In genomic region chr14:31457665-31458659, GRCh38 we compare ENCODE assay signal across 8 cellular contexts. TPM values are rescaled to one million over a fixed set of nuclear protein-coding genes. Genes with fewer than 3 reads are reported as not detected.
DNase-seq lines count a peak whose midpoint lies in the region; FAIRE-seq and TF ChIP-seq lines count a peak whose summit lies in the region.

No MANE protein-coding gene starts in this region.

- H3K27me3 Mint-ChIP-seq in chondrocyte (ENCODE audit: low read depth) (no peaks in the 10 kb centered on the region), neural crest cell (ENCODE audit: low read depth) (no peaks in the 10 kb centered on the region)

- H3K27ac Mint-ChIP-seq in chondrocyte (ENCODE audit: unreplicated experiment) (peak overlapping the region; percentile 99), neural crest cell (ENCODE audit: unreplicated experiment) (peak overlapping the region; percentile 99)

- DNase-seq in GM12891 (ENCODE audit: insufficient read length, low spot score) (no peak), chondrocyte (ENCODE audit: low spot score) (no peak), neural crest cell (ENCODE audit: low read depth, low spot score) (no peak), NCI-H446 (lab: John Stamatoyannopoulos, UW) (no peak), SHP77 treated with DMSO at 0.1 percent for 48 hours (lab: John Stamatoyannopoulos, UW) (no peak)
- no peak for DNase-seq in stimulated activated CD4-positive, alpha-beta T cell treated with anti-CD3 and anti-CD28 coated beads, Interleukin-2, amount 100 ng/mL, for 48 hours
- DNase-seq in activated CD4-positive, alpha-beta T cell treated with anti-CD3 and anti-CD28 coated beads, Interleukin-2, amount 50 U/mL, for 48 hours: no peak

- H3K36me3 Mint-ChIP-seq in chondrocyte (ENCODE audit: low read depth): no peaks in the 10 kb centered on the region
- no peaks in the 10 kb centered on the region for H3K36me3 Mint-ChIP-seq in neural crest cell (ENCODE audit: low read depth)

- H3K36me3 ChIP-seq in Loucy (ENCODE audit: insufficient read depth, low read length): no peaks in the 10 kb centered on the region

- H3K4me1 ChIP-seq in Loucy (ENCODE audit: insufficient read depth, low read length, poor library complexity, severe bottlenecking): peaks cover 20% of the 10 kb centered on the region

- H3K4me3 Mint-ChIP-seq in chondrocyte (ENCODE audit: unreplicated experiment) (peak overlapping the region; percentile 98), neural crest cell (peak overlapping the region; percentile 97)

- peak overlapping the region; percentile 70 for H3K4me2 ChIP-seq in Loucy (ENCODE audit: low read depth, low read length, poor library complexity, severe bottlenecking)

- peak; percentile 81 for FAIRE-seq in GM12891 (lab: Jason Lieb, UNC)

- H3K4me1 Mint-ChIP-seq in chondrocyte (ENCODE audit: low read depth) (peaks cover 50% of the 10 kb centered on the region), neural crest cell (peaks cover 57% of the 10 kb centered on the region)

- no peaks in the 10 kb centered on the region for H3F3A ChIP-seq in Loucy (ENCODE audit: low read depth)

- no peaks in the 10 kb centered on the region for H3K9me2 ChIP-seq in Loucy (replicated peaks; ENCODE audit: low read depth, low read length)

- peak overlapping the region; percentile 78 for H2AFZ ChIP-seq in Loucy (ENCODE audit: low read length)

- peak overlapping the region; percentile 87 for H3K4me3 ChIP-seq in Loucy (ENCODE audit: low read length, poor library complexity, severe bottlenecking)

- H4K20me1 ChIP-seq in Loucy (ENCODE audit: insufficient read depth, low read length, poor library complexity, severe bottlenecking): no peaks in the 10 kb centered on the region

- TF ChIP-seq CTCF in Loucy (conservative IDR thresholded peaks at IDR 0.05; ENCODE audit: low read length) (peak; percentile 5; the same call in 1 of the 2 replicates), chondrocyte (IDR thresholded peaks at IDR 0.05) (no peak), neural crest cell (conservative IDR thresholded peaks at IDR 0.05) (no peak)

- no peaks in the 10 kb centered on the region for H3K27me3 ChIP-seq in Loucy (ENCODE audit: insufficient read depth, low read length, poor library complexity, severe bottlenecking)

- H3K9me3 ChIP-seq in Loucy (ENCODE audit: insufficient read depth, low read depth, low read length): no peaks in the 10 kb centered on the region

- peaks cover 9% of the 10 kb centered on the region for H3K79me2 ChIP-seq in Loucy (ENCODE audit: insufficient read depth, low read length)

- peak overlapping the region; percentile 90 for H3K9ac ChIP-seq in Loucy (ENCODE audit: low read depth, low read length, poor library complexity, severe bottlenecking)

- H3K9me3 Mint-ChIP-seq in chondrocyte (ENCODE audit: low read depth) (no peaks in the 10 kb centered on the region), neural crest cell (no peaks in the 10 kb centered on the region)

- TF ChIP-seq POLR2A in GM12891 (IDR thresholded peaks at IDR 0.05; ENCODE audit: low read depth, low read length): no peak

TF ChIP-seq in GM12891, 5 proteins besides CTCF, POLR2A, EP300 and RAD21:
- TF ChIP-seq PAX5 (IDR thresholded peaks at IDR 0.05; ENCODE audit: insufficient read depth, low read length, severe bottlenecking): no peak
- TF ChIP-seq POU2F2 (IDR thresholded peaks at IDR 0.05; ENCODE audit: low read depth, low read length): no peak
- TF ChIP-seq POLR2AphosphoS5 (IDR thresholded peaks at IDR 0.05; ENCODE audit: low read depth, low read length): no peak
- no peak for TF ChIP-seq TAF1 (IDR thresholded peaks at IDR 0.05; ENCODE audit: low read depth, low read length)
- TF ChIP-seq SPI1 (IDR thresholded peaks at IDR 0.05; ENCODE audit: low read depth, low read length): no peak

RNA-seq across cellular contexts. Expression of gene DTD2, which starts 0.7 kb away (rescaled TPM):
- 6.7 TPM for polyA plus RNA-seq in GM12891 (2012; ENCODE audit: low read depth, missing spikeins)
- 29.5 to 36.1 TPM (median 34.1 TPM) in 3 replicates for total RNA-seq in chondrocyte
- 35.0 and 37.0 TPM in 2 replicates for total RNA-seq in neural crest cell

RNA-seq across cellular contexts. Expression of gene GPR33, which starts 29.9 kb away (rescaled TPM):
- polyA plus RNA-seq in GM12891 (2012; ENCODE audit: low read depth, missing spikeins): not detected
- total RNA-seq in chondrocyte: not detected in 3 replicates
- not detected in 2 replicates for total RNA-seq in neural crest cell

RNA-seq across cellular contexts. Expression of gene HEATR5A, which starts 37.6 kb away (rescaled TPM):
- polyA plus RNA-seq in GM12891 (2012; ENCODE audit: low read depth, missing spikeins): 3.3 TPM
- total RNA-seq in chondrocyte (57.7 to 74.0 TPM (median 59.3 TPM) in 3 replicates), neural crest cell (32.2 and 32.6 TPM in 2 replicates)
